Comparison of ENCODE assay signal across 25 cellular contexts in the genomic region with DNA sequence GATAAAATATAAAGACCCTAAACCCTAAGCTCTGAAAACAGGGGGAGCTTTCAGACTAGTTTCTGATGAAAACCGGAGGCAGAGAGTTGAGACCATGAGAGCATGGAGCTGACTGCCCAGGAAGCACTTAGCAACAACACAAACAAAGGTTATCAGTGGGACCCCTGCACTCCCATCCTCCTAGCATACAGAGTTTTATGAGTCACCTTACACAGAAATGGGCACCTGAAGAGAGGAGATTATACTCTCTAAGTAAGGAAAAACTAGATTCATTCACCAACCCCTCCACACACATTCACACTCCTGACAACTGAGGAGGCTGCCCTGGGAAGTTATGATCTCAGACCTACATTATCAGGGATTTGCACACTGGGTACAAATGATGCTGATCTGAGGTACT.
"Had no signal": no experiment of that assay in that cellular context is flagged by ENCODE, and none has a peak within 500 bp of the region (broad histone marks: within the 10 kb centered on the region; RNA-seq: fewer than 3 reads in every experiment).

No MANE protein-coding gene starts in this region.

- H3K4me1 Mint-ChIP-seq: naive thymus-derived CD4-positive, alpha-beta T cell had no signal

- H3K36me3 Mint-ChIP-seq: natural killer cell treated with Interleukin-12 subunit alpha and Interleukin-12 subunit beta and Interleukin-15 and Interleukin-18, amount 100 ng/mL, for 72 hours had no signal

- H3K9me3 Mint-ChIP-seq: naive thymus-derived CD4-positive, alpha-beta T cell; natural killer cell treated with Interleukin-12 subunit alpha and Interleukin-12 subunit beta and Interleukin-15 and Interleukin-18, amount 100 ng/mL, for 72 hours had no signal

- H3K9ac ChIP-seq: parathyroid adenoma had no signal

- H3K27ac Mint-ChIP-seq: naive thymus-derived CD4-positive, alpha-beta T cell; natural killer cell treated with Interleukin-12 subunit alpha and Interleukin-12 subunit beta and Interleukin-15 and Interleukin-18, amount 100 ng/mL, for 72 hours; stimulated activated naive B cell treated with anti-CD40 and anti-IgM and Interleukin-4, amounts not matched to agents 10 μg/mL and 1 μg/mL and 100 μg/mL, for 72 hours had no signal

- H2AFZ ChIP-seq: hepatocyte, parathyroid adenoma had no signal

- H3K4me3 ChIP-seq: hepatocyte, left ventricle myocardium inferior, lung, mucosa of descending colon, psoas muscle, skin epidermis, stomach, testis, thyroid gland, transverse colon, upper lobe of left lung, vagina had no signal

- H3K79me2 ChIP-seq: hepatocyte, parathyroid adenoma had no signal

- H3K4me2 ChIP-seq: hepatocyte had no signal

- H3K4me1 ChIP-seq: left ventricle myocardium inferior, psoas muscle, stomach, testis, thyroid gland, transverse colon, upper lobe of left lung, vagina had no signal

- H3K9me3 ChIP-seq: left ventricle myocardium inferior, mucosa of descending colon, psoas muscle, stomach, testis, thyroid gland, transverse colon, upper lobe of left lung, vagina had no signal

- H3K4me3 Mint-ChIP-seq: naive thymus-derived CD4-positive, alpha-beta T cell; natural killer cell treated with Interleukin-12 subunit alpha and Interleukin-12 subunit beta and Interleukin-15 and Interleukin-18, amount 100 ng/mL, for 72 hours; stimulated activated naive B cell treated with anti-CD40 and anti-IgM and Interleukin-4, amounts not matched to agents 10 μg/mL and 1 μg/mL and 100 μg/mL, for 72 hours had no signal

- H3K36me3 ChIP-seq: left ventricle myocardium inferior, stomach, thyroid gland, transverse colon, upper lobe of left lung, vagina had no signal

- ATAC-seq: mucosa of descending colon; naive thymus-derived CD4-positive, alpha-beta T cell; natural killer cell treated with Interleukin-12 subunit alpha and Interleukin-12 subunit beta and Interleukin-15 and Interleukin-18, amount 100 ng/mL, for 72 hours; psoas muscle; sciatic nerve; stimulated activated naive B cell treated with anti-CD40 and anti-IgM and Interleukin-4, amounts not matched to agents 10 μg/mL and 1 μg/mL and 100 μg/mL, for 72 hours; stimulated activated naive CD8-positive, alpha-beta T cell treated with anti-CD3 and anti-CD28 coated beads, Interleukin-15, Interleukin-2, amounts not matched to agents 100 U/mL and 50 U/mL, for 24 hours had no signal

- DNase-seq: islet precursor cell; left ventricle myocardium inferior; midbrain; mucosa of descending colon; naive thymus-derived CD4-positive, alpha-beta T cell; nucleus accumbens; psoas muscle; stimulated activated CD4-positive, alpha-beta T cell treated with anti-CD3 and anti-CD28 coated beads, Interleukin-12 subunit alpha, Interleukin-12 subunit beta, amount 100 ng/mL, for 4 hours; stimulated activated CD4-positive, alpha-beta T cell treated with anti-CD3 and anti-CD28 coated beads, Interleukin-15, amount 100 ng/mL, for 24 hours; stimulated activated CD4-positive, alpha-beta T cell treated with anti-CD3 and anti-CD28 coated beads, Interleukin-2, amount 100 ng/mL, for 24 hours; stimulated activated CD4-positive, alpha-beta T cell treated with anti-CD3 and anti-CD28 coated beads, Interleukin-4, amount 100 ng/mL, for 1 hour; stimulated activated naive B cell treated with anti-CD40 and anti-IgM and Interleukin-4, amounts not matched to agents 10 μg/mL and 1 μg/mL and 100 μg/mL, for 72 hours; stimulated activated naive CD8-positive, alpha-beta T cell treated with anti-CD3 and anti-CD28 coated beads, Interleukin-15, Interleukin-2, amounts not matched to agents 100 U/mL and 50 U/mL, for 24 hours; stomach; testis; thyroid gland; transverse colon; upper lobe of left lung had no signal

- H3K27me3 Mint-ChIP-seq: naive thymus-derived CD4-positive, alpha-beta T cell; natural killer cell treated with Interleukin-12 subunit alpha and Interleukin-12 subunit beta and Interleukin-15 and Interleukin-18, amount 100 ng/mL, for 72 hours; stimulated activated naive B cell treated with anti-CD40 and anti-IgM and Interleukin-4, amounts not matched to agents 10 μg/mL and 1 μg/mL and 100 μg/mL, for 72 hours had no signal

- H3K27ac ChIP-seq: hepatocyte, left ventricle myocardium inferior, parathyroid adenoma, psoas muscle, skin epidermis, stomach, testis, thyroid gland, transverse colon, upper lobe of left lung, vagina had no signal

- H3K27me3 ChIP-seq: hepatocyte, stomach, testis, thyroid gland, transverse colon, upper lobe of left lung, vagina had no signal
